Comparison of ENCODE assay signal across 9 cellular contexts in the genomic region with DNA sequence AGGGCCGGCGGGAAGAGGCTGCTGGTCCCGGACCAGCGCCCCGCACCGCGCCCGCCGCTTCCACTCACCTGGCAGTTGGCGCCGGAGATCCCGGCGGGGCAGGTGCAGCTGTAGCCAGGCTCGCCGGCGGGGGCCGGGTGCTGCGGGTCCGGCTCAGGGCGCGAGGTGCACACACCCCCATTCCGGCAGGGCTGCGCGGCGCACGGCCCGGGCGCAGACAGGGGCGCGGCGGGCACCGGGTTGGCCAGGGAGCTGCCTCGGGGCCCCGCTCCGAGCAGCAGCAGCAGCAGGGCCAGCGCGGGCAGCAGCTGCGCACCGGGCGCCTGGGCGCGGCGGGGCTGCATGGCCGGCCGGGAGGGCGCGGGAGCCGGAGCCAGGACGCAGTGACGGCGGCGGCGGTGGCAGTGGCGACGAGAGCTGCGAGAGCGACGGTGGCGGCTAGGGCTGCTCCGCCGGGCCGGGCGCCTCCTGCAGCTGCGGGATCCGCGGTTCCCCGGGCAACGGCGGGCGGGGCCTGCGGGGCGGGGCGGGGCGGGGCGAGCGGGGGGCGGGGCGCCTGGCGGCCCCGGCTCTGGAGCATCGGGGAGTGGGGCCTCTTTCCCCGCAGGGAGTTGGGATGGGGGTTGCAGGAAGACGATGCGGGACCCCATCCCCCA. TPM values are rescaled to one million over a fixed set of nuclear protein-coding genes. Genes with fewer than 3 reads are reported as not detected.
DNase-seq lines count a peak whose midpoint lies in the region; ATAC-seq and TF ChIP-seq lines count a peak whose summit lies in the region.
"Had no signal": no experiment of that assay in that cellular context is flagged by ENCODE, and none has a peak within 500 bp of the region (broad histone marks: within the 10 kb centered on the region; RNA-seq: fewer than 3 reads in every experiment).

A gene with protein sequence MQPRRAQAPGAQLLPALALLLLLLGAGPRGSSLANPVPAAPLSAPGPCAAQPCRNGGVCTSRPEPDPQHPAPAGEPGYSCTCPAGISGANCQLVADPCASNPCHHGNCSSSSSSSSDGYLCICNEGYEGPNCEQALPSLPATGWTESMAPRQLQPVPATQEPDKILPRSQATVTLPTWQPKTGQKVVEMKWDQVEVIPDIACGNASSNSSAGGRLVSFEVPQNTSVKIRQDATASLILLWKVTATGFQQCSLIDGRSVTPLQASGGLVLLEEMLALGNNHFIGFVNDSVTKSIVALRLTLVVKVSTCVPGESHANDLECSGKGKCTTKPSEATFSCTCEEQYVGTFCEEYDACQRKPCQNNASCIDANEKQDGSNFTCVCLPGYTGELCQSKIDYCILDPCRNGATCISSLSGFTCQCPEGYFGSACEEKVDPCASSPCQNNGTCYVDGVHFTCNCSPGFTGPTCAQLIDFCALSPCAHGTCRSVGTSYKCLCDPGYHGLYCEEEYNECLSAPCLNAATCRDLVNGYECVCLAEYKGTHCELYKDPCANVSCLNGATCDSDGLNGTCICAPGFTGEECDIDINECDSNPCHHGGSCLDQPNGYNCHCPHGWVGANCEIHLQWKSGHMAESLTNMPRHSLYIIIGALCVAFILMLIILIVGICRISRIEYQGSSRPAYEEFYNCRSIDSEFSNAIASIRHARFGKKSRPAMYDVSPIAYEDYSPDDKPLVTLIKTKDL (minus strand): TSS at position 476 of the 656 bp plus-strand sequence. CDS start 132 bp downstream, at position 344.

- H3K27me3 Mint-ChIP-seq in natural killer cell (ENCODE audit: low read depth in 2 of 2): peaks cover 49 to 73% of the 10 kb centered on the region in 2 donors

- DNase-seq in NCI-H2029 (lab: John Stamatoyannopoulos, UW) (peak; percentile 37), NCI-H2029 treated with DMSO at 0.1 percent for 48 hours (lab: John Stamatoyannopoulos, UW) (no peak), NCI-H2196 (lab: John Stamatoyannopoulos, UW; ENCODE audit: unreplicated experiment) (peak; percentile 67), esophagus muscularis mucosa (ENCODE audit: extremely low spot score) (no peak), natural killer cell (no peak)
- peak; percentile 23 for DNase-seq in activated CD8-positive, alpha-beta memory T cell treated with anti-CD3 and anti-CD28 coated beads, Interleukin-2, amount 50 U/mL, for 4 hours

- 0% methylated on average over 4 of the region's 84 CpGs for WGBS in esophagus muscularis mucosa
- WGBS in urinary bladder: under 1% methylated on average over 84 of the region's 84 CpGs

- H3K9me3 Mint-ChIP-seq in natural killer cell: no peaks in the 10 kb centered on the region

- H3K27ac ChIP-seq in esophagus muscularis mucosa (replicated peaks in 1 of 4) (no peak within 1 kb of the TSS), urinary bladder (ENCODE audit: low read depth) (no peak within 1 kb of the TSS)
- H3K27ac ChIP-seq: epithelial cell of prostate had no signal

- H3K4me3 Mint-ChIP-seq in natural killer cell: peak within 1 kb of the TSS; percentile 56

- H3K36me3 ChIP-seq in esophagus muscularis mucosa: no peaks in the 10 kb centered on the region
- H3K36me3 ChIP-seq in urinary bladder (ENCODE audit: insufficient read depth): no peaks in the 10 kb centered on the region

- H3K4me1 ChIP-seq in esophagus muscularis mucosa: peaks cover 16 to 28% (median 22%) of the 10 kb centered on the region in 4 donors
- H3K4me1 ChIP-seq in urinary bladder (ENCODE audit: insufficient read depth): peaks cover 5% of the 10 kb centered on the region

- H3K9me3 ChIP-seq in esophagus muscularis mucosa: no peaks in the 10 kb centered on the region

- TF ChIP-seq CTCF in esophagus muscularis mucosa (IDR thresholded peaks at IDR 0.05) (no peak), natural killer cell (IDR thresholded peaks at IDR 0.05) (no peak)

- peak; percentile 62 for ATAC-seq in HG02840 (IDR thresholded peaks at IDR 0.05; ENCODE audit: low FRiP score, unreplicated experiment)
- ATAC-seq in natural killer cell: peak; percentile 54 to 73 (median 61)

- no peak for TF ChIP-seq POLR2A in esophagus muscularis mucosa (IDR thresholded peaks at IDR 0.05; ENCODE audit: low read depth)

- H3K36me3 Mint-ChIP-seq in natural killer cell: no peaks in the 10 kb centered on the region

- intact Hi-C loops in esophagus muscularis mucosa (cut with DNase I): no loop called here
- intact Hi-C loops in natural killer cell (cut with micrococcal nuclease): no loop called here

- no peak for TF ChIP-seq EP300 in esophagus muscularis mucosa (IDR thresholded peaks at IDR 0.05)

- peaks cover 0 to 7% of the 10 kb centered on the region in 2 donors for H3K4me1 Mint-ChIP-seq in natural killer cell

- H3K27me3 ChIP-seq in esophagus muscularis mucosa: peaks cover 0 to 88% (median 31%) of the 10 kb centered on the region in 4 donors

- no peak within 1 kb of the TSS for H3K27ac Mint-ChIP-seq in natural killer cell

- H3K4me3 ChIP-seq in esophagus muscularis mucosa: peak within 1 kb of the TSS; percentile 42 to 55 (median 46)
- H3K4me3 ChIP-seq in urinary bladder (ENCODE audit: low read depth, low read length): peak within 1 kb of the TSS; percentile 67

RNA-seq across cellular contexts. Expression of the gene that starts here (rescaled TPM):
- total RNA-seq in esophagus muscularis mucosa (1 to 10 TPM; 2.9 to 5.3 (median 4.6) TPM), natural killer cell (not detected), urinary bladder (4.4 TPM)
- 2.9 TPM for polyA plus RNA-seq in urinary bladder

Comparison
In these comparisons a context has a peak if more than half of its experiments do, and no peak if none do; other contexts are left out.
1. DNase-seq: peak in NCI-H2029 (single experiment), NCI-H2196 (single experiment) and activated CD8-positive, alpha-beta memory T cell treated with anti-CD3 and anti-CD28 coated beads, Interleukin-2, amount 50 U/mL, for 4 hours (single experiment); none in NCI-H2029 treated with DMSO at 0.1 percent for 48 hours (single experiment), esophagus muscularis mucosa (single experiment) and natural killer cell (single experiment).
2. Peak in ATAC-seq in natural killer cell; RNA of the gene not detected or under 1 TPM.